In genomic region chrX:43349363-43349762, GRCh38 we compare ENCODE assay signal across 9 cellular contexts.
A peak's percentile ranks its signal among the peaks of the same experiment; 100 is the strongest.
DNase-seq lines count a peak whose midpoint lies in the region; ATAC-seq, FAIRE-seq and TF ChIP-seq lines count a peak whose summit lies in the region.
"Had no signal": no experiment of that assay in that cellular context is flagged by ENCODE, and none has a peak within 500 bp of the region (broad histone marks: within the 10 kb centered on the region; RNA-seq: fewer than 3 reads in every experiment).

No MANE protein-coding gene starts in this region.

- no peaks in the 10 kb centered on the region for H3K9me3 Mint-ChIP-seq in type B pancreatic cell

- TF ChIP-seq RAD21 in HepG2 (CRISPR knock-in tag; IDR thresholded peaks at IDR 0.05), result no peak

- H3K9me3 ChIP-seq in heart right ventricle (no peaks in the 10 kb centered on the region), NT2/D1 (ENCODE audit: insufficient read depth, low read length) (peaks cover 3% of the 10 kb centered on the region; the same call in 1 of the 2 replicates), adrenal gland (replicated peaks in 1 of 3) (no peaks in the 10 kb centered on the region), HepG2 (ENCODE audit: low read length) (no peaks in the 10 kb centered on the region)

- H3K36me3 Mint-ChIP-seq in type B pancreatic cell, result no peaks in the 10 kb centered on the region

- no peaks in the 10 kb centered on the region for H3K4me1 ChIP-seq in heart right ventricle
- no peaks in the 10 kb centered on the region for H3K4me1 ChIP-seq in NT2/D1 (ENCODE audit: insufficient read depth, insufficient read length)
- no peaks in the 10 kb centered on the region for H3K4me1 ChIP-seq in adrenal gland (replicated peaks in 1 of 2)
- H3K4me1 ChIP-seq in HepG2 (ENCODE audit: insufficient read depth, low read length), result no peaks in the 10 kb centered on the region

- H3K4me1 Mint-ChIP-seq in type B pancreatic cell (ENCODE audit: unreplicated experiment), result no peaks in the 10 kb centered on the region

- DNase-seq in heart right ventricle (no peak), cardiac septum (ENCODE audit: low spot score) (no peak), NT2/D1 (ENCODE audit: low read depth, low spot score) (peak; percentile 46), adrenal gland (peak; percentile 15 to 57 (median 31)), HepG2 (ENCODE audit: low spot score) (peak; percentile 44), type B pancreatic cell (ENCODE audit: extremely low spot score, unreplicated experiment) (no peak)

- no TSS peak for BruUV-seq in HepG2 (replicated peaks; lab: Mats Ljungman, UMichigan)

- H3K27me3 ChIP-seq in heart right ventricle (peaks cover 0 to 29% (median 0%) of the 10 kb centered on the region in 7 donors), NT2/D1 (ENCODE audit: insufficient read depth, insufficient read length) (no peaks in the 10 kb centered on the region), adrenal gland (peaks cover 18% of the 10 kb centered on the region), HepG2 (ENCODE audit: control insufficient read depth in 1 of 2, insufficient read depth in 2 of 2, low read length in 2 of 2) (no peaks in the 10 kb centered on the region)

- no peaks in the 10 kb centered on the region for H3K79me2 ChIP-seq in HepG2 (ENCODE audit: insufficient read depth, low read length)

- CTCF ChIA-PET in HepG2 (lab: Yijun Ruan, JAX; ENCODE audit: low intra/inter-chr PET ratio, low total read pairs), result interaction anchor here (1.9 kb wide), 1 partner anchor 208 kb away, joined by 10 read pairs; no protein-coding TSS in a partner anchor

- H3K27ac ChIP-seq in heart right ventricle (no peak overlapping the region), adrenal gland (no peak overlapping the region), HepG2 (ENCODE audit: extremely low read length, insufficient read depth, low read length) (no peak overlapping the region)
- H3K27ac ChIP-seq: epithelial cell of prostate had no signal

- no peak for TF ChIP-seq EP300 in HepG2 (IDR thresholded peaks at IDR 0.05; ENCODE audit: low read depth in 2 of 2, low read length in 2 of 2)
- no peak for TF ChIP-seq EP300 in HepG2 (CRISPR knock-in tag; IDR thresholded peaks at IDR 0.05; ENCODE audit: borderline replicate concordance)

- in situ Hi-C loops in HepG2 (cut with HindIII; ENCODE audit: extremely low pct_ligation_motif_present, low pct_unique_long_range_greater_than_20kb), result no loop called here

- peak; percentile 8 to 65 (median 37) for TF ChIP-seq CTCF in heart right ventricle (IDR thresholded peaks at IDR 0.05)
- peak; percentile 40 to 67 (median 54) for TF ChIP-seq CTCF in adrenal gland (IDR thresholded peaks at IDR 0.05)
- TF ChIP-seq CTCF in HepG2 (CRISPR knock-in tag; IDR thresholded peaks at IDR 0.05), result peak; percentile 68
- peak; percentile 72 for TF ChIP-seq CTCF in type B pancreatic cell (conservative IDR thresholded peaks at IDR 0.05)

- H4K20me1 ChIP-seq in HepG2 (ENCODE audit: insufficient read depth, low read length), result no peaks in the 10 kb centered on the region

- TF ChIP-seq POLR2A in adrenal gland (IDR thresholded peaks at IDR 0.05) (no peak), HepG2 (IDR thresholded peaks at IDR 0.05; ENCODE audit: insufficient read depth in 1 of 2, low read depth in 2 of 2, low read length in 2 of 2) (no peak)

- POLR2A ChIA-PET in HepG2 (lab: Yijun Ruan, JAX), result interaction anchor here (0.7 kb wide), 1 partner anchor 208 kb away, joined by 3 read pairs; no protein-coding TSS in a partner anchor

- H3K36me3 ChIP-seq in heart right ventricle (no peaks in the 10 kb centered on the region), NT2/D1 (ENCODE audit: insufficient read depth, insufficient read length, low read length) (no peaks in the 10 kb centered on the region), adrenal gland (replicated peaks in 1 of 2) (no peaks in the 10 kb centered on the region), HepG2 (replicated peaks in 1 of 2; ENCODE audit: control insufficient read depth in 1 of 2, insufficient read depth in 2 of 2, low read length in 2 of 2) (no peaks in the 10 kb centered on the region)

- H3K4me2 ChIP-seq in HepG2 (ENCODE audit: low read depth, low read length), result no peak overlapping the region

- H3K4me3 Mint-ChIP-seq in type B pancreatic cell, result no peak overlapping the region

- ATAC-seq in heart right ventricle (no peak), HG02623 (IDR thresholded peaks at IDR 0.05; ENCODE audit: unreplicated experiment) (peak; percentile 50), HepG2 (peak; percentile 79), HG03196 (IDR thresholded peaks at IDR 0.05; ENCODE audit: unreplicated experiment) (no peak)

- FAIRE-seq in HepG2 (lab: Jason Lieb, UNC), result peak; percentile 78

- intact Hi-C loops in heart right ventricle (cut with DNase I) (loop anchor here in 1 of 10 donors (10.0 kb wide), 1 partner anchor 405 kb away; no protein-coding TSS in a partner anchor), cardiac septum (cut with DNase I) (loop anchor here (5.0 kb wide), 1 partner anchor 208 kb away; no protein-coding TSS in a partner anchor), adrenal gland (cut with DNase I) (no loop called here), HepG2 (cut with micrococcal nuclease; ENCODE audit: unreplicated experiment) (loop anchor here (1.0 kb wide), 1 partner anchor 210 kb away; no protein-coding TSS in a partner anchor)

- H2AFZ ChIP-seq in HepG2 (ENCODE audit: low read length), result no peak overlapping the region

- WGBS in heart right ventricle, 2 donors, result 18 to 40% methylated on average over 1 of the region's 1 CpG
- WGBS in adrenal gland, 4 donors, result 13 to 33% (median 17%) methylated on average over 1 of the region's 1 CpG; no CpG with 5 or more reads in 1 of the 4 donors
- 13% methylated on average over 1 of the region's 1 CpG for WGBS in HepG2 (ENCODE audit: low lambda C conversion rate)

- H3K9ac ChIP-seq in NT2/D1 (ENCODE audit: insufficient read length, low read depth) (no peak overlapping the region), HepG2 (ENCODE audit: insufficient read depth, low read depth, low read length) (no peak overlapping the region)

- no peak overlapping the region for H3K4me3 ChIP-seq in heart right ventricle
- no peak overlapping the region for H3K4me3 ChIP-seq in NT2/D1 (ENCODE audit: insufficient read length, low read depth)
- no peak overlapping the region for H3K4me3 ChIP-seq in adrenal gland
- no peak overlapping the region for H3K4me3 ChIP-seq in HepG2 (replicated peaks in 1 of 3; ENCODE audit: insufficient read depth in 1 of 3, low read depth in 2 of 3, low read length in 3 of 3)

- H3K27me3 Mint-ChIP-seq in type B pancreatic cell, result no peaks in the 10 kb centered on the region

- H3K27ac Mint-ChIP-seq in type B pancreatic cell, result no peak overlapping the region

TF ChIP-seq in HepG2, 621 proteins besides CTCF, POLR2A, EP300 and RAD21:
- no peak for TF ChIP-seq JUNB (CRISPR knock-in tag; IDR thresholded peaks at IDR 0.05; ENCODE audit: borderline replicate concordance)
- TF ChIP-seq ZNF230 (CRISPR knock-in tag; IDR thresholded peaks at IDR 0.05), result peak; percentile 98
- TF ChIP-seq NFE2L2 (IDR thresholded peaks at IDR 0.05; ENCODE audit: low read length), result no peak
- peak; percentile 57 for TF ChIP-seq STAG1 (CRISPR knock-in tag; IDR thresholded peaks at IDR 0.05)
- TF ChIP-seq SMC3 (IDR thresholded peaks at IDR 0.05; ENCODE audit: low read length), result peak; percentile 57; the same call in 1 of the 2 replicates
- TF ChIP-seq KDM3A (CRISPR knock-in tag; IDR thresholded peaks at IDR 0.05; ENCODE audit: low read depth), result no peak
- TF ChIP-seq ZNF792 (CRISPR knock-in tag; IDR thresholded peaks at IDR 0.05), result peak; percentile 79; the same call in 1 of the 2 replicates
- no peak for TF ChIP-seq SMYD3 (CRISPR knock-in tag; IDR thresholded peaks at IDR 0.05)
- no peak for TF ChIP-seq ZFY (CRISPR knock-in tag; IDR thresholded peaks at IDR 0.05)
- TF ChIP-seq HNF4A (CRISPR knock-in tag; IDR thresholded peaks at IDR 0.05), result 0 out of 2 replicates have a peak, but pooled peaks have one; percentile 31
TF ChIP-seq in HepG2: peak in this region for 5.

Comparison
In these comparisons a context has a peak if more than half of its experiments do, and no peak if none do; other contexts are left out.
1. ATAC-seq: peak in HG02623 (single experiment) and HepG2 (single experiment); none in heart right ventricle (0 of 8) and HG03196 (single experiment).
2. DNase-seq: peak in NT2/D1 (single experiment), adrenal gland (7 of 7) and HepG2 (single experiment); none in heart right ventricle (0 of 2), cardiac septum (single experiment) and type B pancreatic cell (single experiment).
3. intact Hi-C loops: an anchor here in cardiac septum (5.0 kb wide) and HepG2 (1.0 kb wide); none called in adrenal gland.
4. Peak in every context shown above with its lines, with median percentiles within 50 percentile points of each other: CTCF ChIP-seq.